In the genomic region with DNA sequence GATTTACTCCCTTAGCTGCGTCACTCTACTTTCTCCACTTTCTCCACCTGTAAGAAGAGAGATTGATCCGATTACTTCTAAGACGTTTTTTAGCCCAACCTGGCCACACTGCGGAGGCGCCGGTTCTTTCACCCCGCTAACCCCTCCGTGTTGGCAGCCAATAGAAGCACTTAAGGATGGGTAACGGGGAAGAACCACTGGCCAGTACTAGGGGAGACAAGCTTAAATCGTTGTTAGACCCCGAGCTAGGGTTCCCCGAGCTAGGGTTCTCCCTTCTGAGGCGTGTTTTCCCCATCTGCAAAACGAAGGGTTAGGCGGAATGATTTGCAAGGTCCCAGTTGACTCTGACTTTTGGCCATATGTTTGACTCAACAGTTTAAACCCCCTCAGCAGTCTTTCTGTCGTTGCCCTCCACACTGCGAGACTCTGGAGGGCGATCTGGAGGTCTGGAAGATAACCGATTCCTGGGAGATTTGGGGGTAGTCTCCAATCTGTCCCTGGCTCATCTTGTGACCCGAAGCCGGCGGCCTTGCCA, we compare ENCODE assay signal across 8 cellular contexts. TPM values are rescaled to one million over a fixed set of nuclear protein-coding genes. Genes with fewer than 3 reads are reported as not detected.
DNase-seq lines count a peak whose midpoint lies in the region; ATAC-seq and TF ChIP-seq lines count a peak whose summit lies in the region.

No MANE protein-coding gene starts in this region.

- CTCF ChIA-PET in activated CD4-positive, alpha-beta T cell treated with anti-CD3 and anti-CD28 coated beads for 36 hours (lab: Charles Lee) = interaction anchor here (0.6 to 3.5 kb wide), 10 partner anchors 11 to 1786 kb away, joined by 3 to 20 read pairs (median 3); no protein-coding TSS in a partner anchor
- CTCF ChIA-PET in OCI-LY7 (lab: Charles Lee; ENCODE audit: unreplicated experiment) = interaction anchor here (1.1 to 1.2 kb wide), 2 partner anchors 12 to 458 kb away, joined by 3 read pairs; no protein-coding TSS in a partner anchor

- TF ChIP-seq CTCF in HFFc6 (IDR thresholded peaks at IDR 0.05) (no peak), OCI-LY7 (conservative IDR thresholded peaks at IDR 0.05; ENCODE audit: low read length) (0 out of 2 replicates have a peak, but pooled peaks have one; percentile 20)

- peak overlapping the region; percentile 77 for H3K4me2 ChIP-seq in OCI-LY7 (ENCODE audit: low read length)

- peaks cover 3% of the 10 kb centered on the region; the same call in 1 of the 2 replicates for H4K20me1 ChIP-seq in OCI-LY7 (ENCODE audit: insufficient read depth, low read length)

- no peak for DNase-seq in activated CD4-positive, alpha-beta T cell treated with anti-CD3 and anti-CD28 coated beads for 36 hours
- no peak for DNase-seq in activated CD4-positive, alpha-beta T cell treated with anti-CD3 and anti-CD28 coated beads for 48 hours
- DNase-seq in HFFc6 = no peak
- no peak for DNase-seq in OCI-LY7 (ENCODE audit: low spot score)
- no peak for DNase-seq in SK-N-DZ (ENCODE audit: low spot score)
- no peak for DNase-seq in NCI-H128 (lab: John Stamatoyannopoulos, UW; ENCODE audit: unreplicated experiment)

- peak overlapping the region; percentile 93 for H2AFZ ChIP-seq in OCI-LY7 (ENCODE audit: low read length)

- H3K9me3 Mint-ChIP-seq in activated CD4-positive, alpha-beta T cell treated with anti-CD3 and anti-CD28 coated beads for 36 hours (ENCODE audit: low read depth) = no peaks in the 10 kb centered on the region
- no peaks in the 10 kb centered on the region for H3K9me3 Mint-ChIP-seq in HFFc6

- H3K27me3 ChIP-seq in duodenal mucosa (ENCODE audit: control insufficient read depth in 1 of 2, insufficient read depth in 2 of 2, low read length in 2 of 2) (no peaks in the 10 kb centered on the region), mucosa of rectum (ENCODE audit: control insufficient read depth in 2 of 2, insufficient read depth in 2 of 2, low read length in 2 of 2) (no peaks in the 10 kb centered on the region)

- BruUV-seq in OCI-LY7 (replicated peaks; lab: Mats Ljungman, UMichigan) = TSS peak; percentile 79

- H3K4me3 Mint-ChIP-seq in activated CD4-positive, alpha-beta T cell treated with anti-CD3 and anti-CD28 coated beads for 36 hours = peak overlapping the region; percentile 93
- peak overlapping the region; percentile 99 for H3K4me3 Mint-ChIP-seq in HFFc6

- H3K27me3 Mint-ChIP-seq in activated CD4-positive, alpha-beta T cell treated with anti-CD3 and anti-CD28 coated beads for 36 hours = no peaks in the 10 kb centered on the region
- H3K27me3 Mint-ChIP-seq in HFFc6 (ENCODE audit: insufficient read depth) = no peaks in the 10 kb centered on the region

- H3K9me3 ChIP-seq in OCI-LY7 (ENCODE audit: low read length) (no peaks in the 10 kb centered on the region), duodenal mucosa (ENCODE audit: control insufficient read depth in 1 of 2, low read length in 2 of 2) (no peaks in the 10 kb centered on the region), mucosa of rectum (ENCODE audit: control insufficient read depth in 2 of 2, low read length in 2 of 2) (no peaks in the 10 kb centered on the region)

- intact Hi-C loops in activated CD4-positive, alpha-beta T cell treated with anti-CD3 and anti-CD28 coated beads for 36 hours (cut with DNase I, micrococcal nuclease) = loop anchor here (2.0 to 5.0 kb wide), 6 partner anchors 78 to 909 kb away; a partner anchor contains a TSS
- intact Hi-C loops in OCI-LY7 (cut with micrococcal nuclease; ENCODE audit: unreplicated experiment) = loop anchor here (2.0 to 10.0 kb wide), 4 partner anchors 328 to 536 kb away; a partner anchor contains a TSS

- H3K4me3 ChIP-seq in OCI-LY7 (ENCODE audit: low read depth, low read length, poor library complexity, severe bottlenecking) (peak overlapping the region; percentile 92), duodenal mucosa (ENCODE audit: low read depth in 1 of 2, low read length in 2 of 2) (peak overlapping the region; percentile 96 to 99), mucosa of rectum (ENCODE audit: low read length in 2 of 2) (peak overlapping the region; percentile 96 to 97)

- H3K36me3 Mint-ChIP-seq in activated CD4-positive, alpha-beta T cell treated with anti-CD3 and anti-CD28 coated beads for 36 hours (ENCODE audit: low read depth) = peaks cover 37% of the 10 kb centered on the region
- peaks cover 5% of the 10 kb centered on the region; the same call in 1 of the 2 replicates for H3K36me3 Mint-ChIP-seq in HFFc6 (ENCODE audit: low read depth)

- ATAC-seq in activated CD4-positive, alpha-beta T cell treated with anti-CD3 and anti-CD28 coated beads for 36 hours = peak; percentile 6

- H3K27ac ChIP-seq in OCI-LY7 (ENCODE audit: low read depth, low read length, poor library complexity, severe bottlenecking) (peak overlapping the region; percentile 49), duodenal mucosa (ENCODE audit: low read depth, low read length) (peak overlapping the region; percentile 91), mucosa of rectum (ENCODE audit: low read depth in 2 of 2, low read length in 2 of 2) (peak overlapping the region; percentile 92 to 94)

- H3K79me2 ChIP-seq in OCI-LY7 (ENCODE audit: insufficient read depth, low read depth, low read length) = peaks cover 45% of the 10 kb centered on the region; the same call in 1 of the 2 replicates

- H3K36me3 ChIP-seq in OCI-LY7 (ENCODE audit: insufficient read depth, low read length) (peaks cover 19% of the 10 kb centered on the region), duodenal mucosa (ENCODE audit: control insufficient read depth in 1 of 2, insufficient read depth in 2 of 2, low read length in 2 of 2) (peaks cover 0 to 4% of the 10 kb centered on the region in 2 donors), mucosa of rectum (ENCODE audit: control insufficient read depth in 2 of 2, insufficient read depth in 2 of 2, low read length in 2 of 2) (no peaks in the 10 kb centered on the region)

- POLR2A ChIA-PET in activated CD4-positive, alpha-beta T cell treated with anti-CD3 and anti-CD28 coated beads for 36 hours (lab: Charles Lee) = interaction anchor here (0.7 to 1.8 kb wide), 5 partner anchors 39 to 493 kb away, joined by 3 to 6 read pairs (median 5); no protein-coding TSS in a partner anchor
- POLR2A ChIA-PET in OCI-LY7 (lab: Charles Lee) = interaction anchor here (0.6 to 2.9 kb wide), 14 partner anchors 10 to 575 kb away, joined by 3 to 17 read pairs (median 4); no protein-coding TSS in a partner anchor

- peak overlapping the region; percentile 99 for H3K27ac Mint-ChIP-seq in activated CD4-positive, alpha-beta T cell treated with anti-CD3 and anti-CD28 coated beads for 36 hours
- peak overlapping the region; percentile 81 for H3K27ac Mint-ChIP-seq in HFFc6

- H3K9me2 ChIP-seq in OCI-LY7 (ENCODE audit: insufficient read depth, low read length) = no peaks in the 10 kb centered on the region

- H3K9ac ChIP-seq in duodenal mucosa (ENCODE audit: low read depth in 1 of 2, low read length in 2 of 2) = peak overlapping the region; percentile 77 to 98
- H3K9ac ChIP-seq in mucosa of rectum (ENCODE audit: low read depth in 1 of 2, low read length in 2 of 2) = peak overlapping the region; percentile 89 to 94

- peaks cover 28% of the 10 kb centered on the region for H3K4me1 ChIP-seq in OCI-LY7 (ENCODE audit: insufficient read depth, low read length, poor library complexity, severe bottlenecking)
- peaks cover 19 to 21% of the 10 kb centered on the region in 2 donors for H3K4me1 ChIP-seq in duodenal mucosa (ENCODE audit: control insufficient read depth in 1 of 2, insufficient read depth in 2 of 2, low read length in 2 of 2)
- H3K4me1 ChIP-seq in mucosa of rectum (ENCODE audit: control insufficient read depth in 2 of 2, insufficient read depth in 2 of 2, low read length in 2 of 2) = peaks cover 10 to 25% of the 10 kb centered on the region in 2 donors

- peaks cover 45% of the 10 kb centered on the region for H3K4me1 Mint-ChIP-seq in activated CD4-positive, alpha-beta T cell treated with anti-CD3 and anti-CD28 coated beads for 36 hours
- H3K4me1 Mint-ChIP-seq in HFFc6 (ENCODE audit: low read depth) = peaks cover 28% of the 10 kb centered on the region

RNA-seq across cellular contexts. Expression of a gene that starts 0.6 kb away (rescaled TPM):
- 10 to 100 TPM; 13.1 to 14.5 TPM for total RNA-seq in activated CD4-positive, alpha-beta T cell treated with anti-CD3 and anti-CD28 coated beads for 36 hours
- total RNA-seq in HFFc6 (2021; fragmentation: NEBNext Ultra II Directional; extraction: Animal tissue kit (Norgen Biotek cat#: 25700)) = 10 to 100 TPM; 11.6 to 14.6 (median 12.1) TPM
- 8.7 and 14.2 TPM in 2 replicates for total RNA-seq in OCI-LY7 (2014; rRNA removed; shearing (Covaris generic))
- total RNA-seq in OCI-LY7 (2022) = 14.5 and 15.2 TPM in 2 replicates
- polyA plus RNA-seq in SK-N-DZ (2014; cell fraction: cytosol; rRNA removed) = 30.3 and 35.6 TPM in 2 replicates
- polyA plus RNA-seq in SK-N-DZ (2014; cell fraction: nucleus; rRNA removed) = 7.3 and 14.8 TPM in 2 replicates
